ENCODE assay signal across 1 cellular context in the genomic region with DNA sequence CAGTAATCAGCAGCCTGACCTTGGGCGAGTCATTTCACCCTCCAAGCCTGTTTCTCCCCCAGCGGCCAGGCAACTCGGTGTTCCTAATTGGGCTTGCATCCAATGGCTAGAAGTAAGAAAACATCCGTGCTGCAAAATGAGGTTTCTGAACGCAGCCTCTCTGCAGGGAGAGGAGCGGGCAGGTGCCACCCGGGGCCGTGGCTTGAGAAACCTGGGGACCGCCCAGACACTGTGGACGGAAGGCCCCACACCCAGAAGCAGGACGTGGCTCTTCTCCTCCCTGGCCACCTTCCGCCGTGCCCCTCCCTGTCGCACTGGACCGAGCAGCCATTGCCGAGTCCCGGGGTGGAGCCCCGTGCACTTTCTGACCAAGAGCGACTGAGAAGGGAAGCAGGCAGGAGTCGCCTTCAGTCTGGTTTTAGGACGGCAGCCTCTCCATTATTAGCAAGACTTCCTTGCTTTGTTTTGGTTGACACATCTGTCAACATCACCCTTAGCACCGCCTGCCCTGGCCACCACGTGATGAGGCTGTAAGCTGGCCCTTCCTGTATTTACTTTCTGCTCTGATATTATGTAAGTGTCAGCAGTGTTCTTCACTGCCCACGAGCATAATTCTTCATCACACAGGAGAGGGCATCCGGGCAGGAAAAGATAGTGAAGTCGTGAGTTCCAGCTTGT.
A peak's percentile ranks its signal among the peaks of the same experiment; 100 is the strongest.
TF ChIP-seq lines count a peak whose summit lies in the region.

No MANE protein-coding gene starts in this region.

TF ChIP-seq in HepG2, 621 proteins besides CTCF, POLR2A, EP300 and RAD21 (continued from another document and continues in another):
- peak; percentile 89 for TF ChIP-seq ARID4A (CRISPR knock-in tag; IDR thresholded peaks at IDR 0.05; ENCODE audit: borderline replicate concordance)
- TF ChIP-seq ZNF609 (CRISPR knock-in tag; IDR thresholded peaks at IDR 0.05; ENCODE audit: borderline replicate concordance) = peak; percentile 40; the same call in 1 of the 2 replicates
- TF ChIP-seq ZNF143 (CRISPR knock-in tag; IDR thresholded peaks at IDR 0.05) = peak; percentile 31; the same call in 1 of the 2 replicates
- no peak for TF ChIP-seq HNRNPK (IDR thresholded peaks at IDR 0.05; ENCODE audit: low read depth, low read length, poor library complexity, severe bottlenecking)
- TF ChIP-seq ZNF136 (CRISPR knock-in tag; IDR thresholded peaks at IDR 0.05; ENCODE audit: low read depth) = peak; percentile 27; the same call in 1 of the 2 replicates
- TF ChIP-seq, protein P1, sequence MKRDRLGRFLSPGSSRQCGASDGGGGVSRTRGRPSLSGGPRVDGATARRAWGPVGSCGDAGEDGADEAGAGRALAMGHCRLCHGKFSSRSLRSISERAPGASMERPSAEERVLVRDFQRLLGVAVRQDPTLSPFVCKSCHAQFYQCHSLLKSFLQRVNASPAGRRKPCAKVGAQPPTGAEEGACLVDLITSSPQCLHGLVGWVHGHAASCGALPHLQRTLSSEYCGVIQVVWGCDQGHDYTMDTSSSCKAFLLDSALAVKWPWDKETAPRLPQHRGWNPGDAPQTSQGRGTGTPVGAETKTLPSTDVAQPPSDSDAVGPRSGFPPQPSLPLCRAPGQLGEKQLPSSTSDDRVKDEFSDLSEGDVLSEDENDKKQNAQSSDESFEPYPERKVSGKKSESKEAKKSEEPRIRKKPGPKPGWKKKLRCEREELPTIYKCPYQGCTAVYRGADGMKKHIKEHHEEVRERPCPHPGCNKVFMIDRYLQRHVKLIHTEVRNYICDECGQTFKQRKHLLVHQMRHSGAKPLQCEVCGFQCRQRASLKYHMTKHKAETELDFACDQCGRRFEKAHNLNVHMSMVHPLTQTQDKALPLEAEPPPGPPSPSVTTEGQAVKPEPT (CRISPR knock-in tag; IDR thresholded peaks at IDR 0.05; ENCODE audit: low read depth) = no peak
- TF ChIP-seq, protein P2, sequence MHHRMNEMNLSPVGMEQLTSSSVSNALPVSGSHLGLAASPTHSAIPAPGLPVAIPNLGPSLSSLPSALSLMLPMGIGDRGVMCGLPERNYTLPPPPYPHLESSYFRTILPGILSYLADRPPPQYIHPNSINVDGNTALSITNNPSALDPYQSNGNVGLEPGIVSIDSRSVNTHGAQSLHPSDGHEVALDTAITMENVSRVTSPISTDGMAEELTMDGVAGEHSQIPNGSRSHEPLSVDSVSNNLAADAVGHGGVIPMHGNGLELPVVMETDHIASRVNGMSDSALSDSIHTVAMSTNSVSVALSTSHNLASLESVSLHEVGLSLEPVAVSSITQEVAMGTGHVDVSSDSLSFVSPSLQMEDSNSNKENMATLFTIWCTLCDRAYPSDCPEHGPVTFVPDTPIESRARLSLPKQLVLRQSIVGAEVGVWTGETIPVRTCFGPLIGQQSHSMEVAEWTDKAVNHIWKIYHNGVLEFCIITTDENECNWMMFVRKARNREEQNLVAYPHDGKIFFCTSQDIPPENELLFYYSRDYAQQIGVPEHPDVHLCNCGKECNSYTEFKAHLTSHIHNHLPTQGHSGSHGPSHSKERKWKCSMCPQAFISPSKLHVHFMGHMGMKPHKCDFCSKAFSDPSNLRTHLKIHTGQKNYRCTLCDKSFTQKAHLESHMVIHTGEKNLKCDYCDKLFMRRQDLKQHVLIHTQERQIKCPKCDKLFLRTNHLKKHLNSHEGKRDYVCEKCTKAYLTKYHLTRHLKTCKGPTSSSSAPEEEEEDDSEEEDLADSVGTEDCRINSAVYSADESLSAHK (CRISPR knock-in tag; IDR thresholded peaks at IDR 0.05; ENCODE audit: borderline replicate concordance) = no peak
- TF ChIP-seq ZNF839 (CRISPR knock-in tag; IDR thresholded peaks at IDR 0.05; ENCODE audit: borderline replicate concordance) = no peak
- no peak for TF ChIP-seq KDM3A (CRISPR knock-in tag; IDR thresholded peaks at IDR 0.05; ENCODE audit: low read depth)
- TF ChIP-seq, protein P3, sequence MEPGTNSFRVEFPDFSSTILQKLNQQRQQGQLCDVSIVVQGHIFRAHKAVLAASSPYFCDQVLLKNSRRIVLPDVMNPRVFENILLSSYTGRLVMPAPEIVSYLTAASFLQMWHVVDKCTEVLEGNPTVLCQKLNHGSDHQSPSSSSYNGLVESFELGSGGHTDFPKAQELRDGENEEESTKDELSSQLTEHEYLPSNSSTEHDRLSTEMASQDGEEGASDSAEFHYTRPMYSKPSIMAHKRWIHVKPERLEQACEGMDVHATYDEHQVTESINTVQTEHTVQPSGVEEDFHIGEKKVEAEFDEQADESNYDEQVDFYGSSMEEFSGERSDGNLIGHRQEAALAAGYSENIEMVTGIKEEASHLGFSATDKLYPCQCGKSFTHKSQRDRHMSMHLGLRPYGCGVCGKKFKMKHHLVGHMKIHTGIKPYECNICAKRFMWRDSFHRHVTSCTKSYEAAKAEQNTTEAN (CRISPR knock-in tag; conservative IDR thresholded peaks at IDR 0.05) = peak; percentile 79
- no peak for TF ChIP-seq RBAK (CRISPR knock-in tag; IDR thresholded peaks at IDR 0.05)
- TF ChIP-seq ZSCAN31 (CRISPR knock-in tag; IDR thresholded peaks at IDR 0.05; ENCODE audit: low read depth) = no peak; the same call in 1 of the 2 replicates
- TF ChIP-seq SMARCC2 (IDR thresholded peaks at IDR 0.05) = no peak
- no peak for TF ChIP-seq NCOA5 (CRISPR knock-in tag; IDR thresholded peaks at IDR 0.05)
- no peak for TF ChIP-seq MTF1 (CRISPR knock-in tag; IDR thresholded peaks at IDR 0.05)
- TF ChIP-seq LBX2 (CRISPR knock-in tag; IDR thresholded peaks at IDR 0.05; ENCODE audit: borderline replicate concordance) = no peak
- TF ChIP-seq ZNF331 (CRISPR knock-in tag; IDR thresholded peaks at IDR 0.05) = peak; percentile 63; the same call in 1 of the 2 replicates
- TF ChIP-seq E2F2 (CRISPR knock-in tag; IDR thresholded peaks at IDR 0.05; ENCODE audit: borderline replicate concordance) = no peak
- TF ChIP-seq, protein P4, sequence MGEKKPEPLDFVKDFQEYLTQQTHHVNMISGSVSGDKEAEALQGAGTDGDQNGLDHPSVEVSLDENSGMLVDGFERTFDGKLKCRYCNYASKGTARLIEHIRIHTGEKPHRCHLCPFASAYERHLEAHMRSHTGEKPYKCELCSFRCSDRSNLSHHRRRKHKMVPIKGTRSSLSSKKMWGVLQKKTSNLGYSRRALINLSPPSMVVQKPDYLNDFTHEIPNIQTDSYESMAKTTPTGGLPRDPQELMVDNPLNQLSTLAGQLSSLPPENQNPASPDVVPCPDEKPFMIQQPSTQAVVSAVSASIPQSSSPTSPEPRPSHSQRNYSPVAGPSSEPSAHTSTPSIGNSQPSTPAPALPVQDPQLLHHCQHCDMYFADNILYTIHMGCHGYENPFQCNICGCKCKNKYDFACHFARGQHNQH (CRISPR knock-in tag; IDR thresholded peaks at IDR 0.05) = peak; percentile 93
- TF ChIP-seq SNAI1 (CRISPR knock-in tag; IDR thresholded peaks at IDR 0.05; ENCODE audit: borderline replicate concordance) = no peak
- TF ChIP-seq NCOA2 (CRISPR knock-in tag; IDR thresholded peaks at IDR 0.05) = peak; percentile 61; the same call in 1 of the 2 replicates
- TF ChIP-seq ZNF691 (CRISPR knock-in tag; IDR thresholded peaks at IDR 0.05; ENCODE audit: borderline replicate concordance, low read depth) = no peak
- TF ChIP-seq TOPORS (CRISPR knock-in tag; IDR thresholded peaks at IDR 0.05) = no peak
- TF ChIP-seq MXD4 (CRISPR knock-in tag; IDR thresholded peaks at IDR 0.05) = peak; percentile 94
- peak; percentile 53; the same call in 1 of the 2 replicates for TF ChIP-seq YEATS2 (CRISPR knock-in tag; IDR thresholded peaks at IDR 0.05; ENCODE audit: borderline replicate concordance)
- peak; percentile 63 for TF ChIP-seq POLR2AphosphoS5 (IDR thresholded peaks at IDR 0.05; ENCODE audit: low read depth, low read length)
- no peak for TF ChIP-seq ZNF326 (CRISPR knock-in tag; IDR thresholded peaks at IDR 0.05; ENCODE audit: borderline replicate concordance)
- TF ChIP-seq ZNF451 (CRISPR knock-in tag; IDR thresholded peaks at IDR 0.05) = 0 out of 2 replicates have a peak, but pooled peaks have one; percentile 35
- no peak; the same call in 1 of the 2 replicates for TF ChIP-seq SRY (CRISPR knock-in tag; IDR thresholded peaks at IDR 0.05)
- 0 out of 2 replicates have a peak, but pooled peaks have one; percentile 65 for TF ChIP-seq ZNF44 (CRISPR knock-in tag; IDR thresholded peaks at IDR 0.05)
- TF ChIP-seq DNMT3B (CRISPR knock-in tag; conservative IDR thresholded peaks at IDR 0.05) = no peak
- peak; percentile 25 for TF ChIP-seq ZNF781 (CRISPR knock-in tag; IDR thresholded peaks at IDR 0.05; ENCODE audit: borderline replicate concordance, not compliant biosample characterization)
- TF ChIP-seq ZBTB20 (CRISPR knock-in tag; IDR thresholded peaks at IDR 0.05; ENCODE audit: borderline replicate concordance, low read depth) = no peak
- TF ChIP-seq SP2 (CRISPR knock-in tag; IDR thresholded peaks at IDR 0.05) = no peak
- no peak for TF ChIP-seq MATR3 (CRISPR knock-in tag; IDR thresholded peaks at IDR 0.05)
- no peak for TF ChIP-seq RELA (CRISPR knock-in tag; IDR thresholded peaks at IDR 0.05)
- peak; percentile 63 for TF ChIP-seq ZNF441 (CRISPR knock-in tag; IDR thresholded peaks at IDR 0.05; ENCODE audit: borderline replicate concordance)
- no peak; the same call in 1 of the 2 replicates for TF ChIP-seq CBX5 (CRISPR knock-in tag; IDR thresholded peaks at IDR 0.05; ENCODE audit: borderline replicate concordance)
- TF ChIP-seq ZNF747 (CRISPR knock-in tag; IDR thresholded peaks at IDR 0.05; ENCODE audit: borderline replicate concordance) = peak; percentile 62; the same call in 1 of the 2 replicates
- no peak for TF ChIP-seq ZNF577 (CRISPR knock-in tag; IDR thresholded peaks at IDR 0.05; ENCODE audit: borderline replicate concordance, low read depth)
